ENCODE assay signal across 22 cellular contexts in genomic region chr13:114088234-114088633, GRCh38. TPM values are rescaled to one million over a fixed set of nuclear protein-coding genes. Genes with fewer than 3 reads are reported as not detected.
DNase-seq lines count a peak whose midpoint lies in the region; ATAC-seq and TF ChIP-seq lines count a peak whose summit lies in the region.
"Had no signal": no experiment of that assay in that cellular context is flagged by ENCODE, and none has a peak within 500 bp of the region (broad histone marks: within the 10 kb centered on the region; RNA-seq: fewer than 3 reads in every experiment).

No MANE protein-coding gene starts in this region.

- H3K4me3 Mint-ChIP-seq in activated naive CD8-positive, alpha-beta T cell, result no peak overlapping the region
- no peak overlapping the region for H3K4me3 Mint-ChIP-seq in activated naive CD8-positive, alpha-beta T cell treated with anti-CD3 and anti-CD28 coated beads, Interleukin-2, amount 50 U/mL, for 24 hours
- H3K4me3 Mint-ChIP-seq in IgD-negative memory B cell, result no peak overlapping the region
- H3K4me3 Mint-ChIP-seq: activated CD4-positive, alpha-beta memory T cell treated with anti-CD3 and anti-CD28 coated beads, Interleukin-2, amount 10 ng/mL, durations not matched to agents 7 days and 5 days; dendritic cell treated with granulocyte-macrophage colony-stimulating factor and Interleukin-4, amounts not matched to agents 40 ng/mL and 50 ng/mL, for 4 days; stimulated activated naive B cell treated with anti-CD40 and anti-IgM and Interleukin-4, amounts not matched to agents 10 μg/mL and 1 μg/mL and 100 μg/mL, for 72 hours; T-helper 2 cell treated with Interferon-gamma antibody and Interleukin-4, amounts not matched to agents 5 μg/mL and 100 μg/mL, for 36 hours had no signal

- DNase-seq in activated naive CD8-positive, alpha-beta T cell treated with anti-CD3 and anti-CD28 coated beads, Interleukin-2, amount 50 U/mL, for 24 hours, result no peak
- DNase-seq in foreskin fibroblast, result no peak
- DNase-seq in upper lobe of right lung, result peak; percentile 3
- DNase-seq in DMS114 treated with DMSO at 0.1 percent for 48 hours (lab: John Stamatoyannopoulos, UW; ENCODE audit: unreplicated experiment), result no peak
- DNase-seq in DMS153 (lab: John Stamatoyannopoulos, UW), result no peak
- DNase-seq: activated CD4-positive, alpha-beta memory T cell treated with anti-CD3 and anti-CD28 coated beads, Interleukin-2, amount 10 ng/mL, durations not matched to agents 7 days and 5 days; activated gamma-delta T cell; BE2C; caudate nucleus; left ventricle myocardium superior; NCI-H1436 treated with DMSO at 0.1 percent for 48 hours; SHP77 treated with DMSO at 0.1 percent for 48 hours; small intestine; stimulated activated naive B cell treated with anti-CD40 and anti-IgM and Interleukin-4, amounts not matched to agents 10 μg/mL and 1 μg/mL and 100 μg/mL, for 72 hours had no signal

- H3K9me3 ChIP-seq in upper lobe of right lung, result no peaks in the 10 kb centered on the region
- H3K9me3 ChIP-seq: BE2C, suprapubic skin had no signal

- no peak for ATAC-seq in activated naive CD8-positive, alpha-beta T cell treated with anti-CD3 and anti-CD28 coated beads, Interleukin-2, amount 50 U/mL, for 24 hours
- no peak for ATAC-seq in upper lobe of right lung
- ATAC-seq: esophagus mucosa; HCT116; left ventricle myocardium superior; Panc1; stimulated activated naive B cell treated with anti-CD40 and anti-IgM and Interleukin-4, amounts not matched to agents 10 μg/mL and 1 μg/mL and 100 μg/mL, for 72 hours had no signal

- intact Hi-C loops in upper lobe of right lung (cut with DNase I), result no loop called here

- no peaks in the 10 kb centered on the region for H3K36me3 ChIP-seq in upper lobe of right lung
- H3K36me3 ChIP-seq: BE2C, suprapubic skin had no signal

- H3K4me3 ChIP-seq in foreskin fibroblast (ENCODE audit: low read depth in 1 of 2, low read length in 2 of 2), result no peak overlapping the region
- no peak overlapping the region for H3K4me3 ChIP-seq in upper lobe of right lung
- H3K4me3 ChIP-seq: suprapubic skin had no signal

- no peak overlapping the region for H3K27ac ChIP-seq in upper lobe of right lung
- H3K27ac ChIP-seq: suprapubic skin had no signal

- H3K36me3 Mint-ChIP-seq in activated naive CD8-positive, alpha-beta T cell, result peaks cover 18% of the 10 kb centered on the region
- H3K36me3 Mint-ChIP-seq in activated naive CD8-positive, alpha-beta T cell treated with anti-CD3 and anti-CD28 coated beads, Interleukin-2, amount 50 U/mL, for 24 hours (ENCODE audit: low read depth), result peaks cover 22% of the 10 kb centered on the region
- peaks cover 4% of the 10 kb centered on the region for H3K36me3 Mint-ChIP-seq in IgD-negative memory B cell

- peaks cover 13% of the 10 kb centered on the region for H3K9me3 Mint-ChIP-seq in activated naive CD8-positive, alpha-beta T cell (ENCODE audit: low read depth)
- peaks cover 19% of the 10 kb centered on the region for H3K9me3 Mint-ChIP-seq in activated naive CD8-positive, alpha-beta T cell treated with anti-CD3 and anti-CD28 coated beads, Interleukin-2, amount 50 U/mL, for 24 hours
- H3K9me3 Mint-ChIP-seq in IgD-negative memory B cell, result peaks cover under 1 to 7% (median 7%) of the 10 kb centered on the region in 3 donors

- no peaks in the 10 kb centered on the region for H3K27me3 ChIP-seq in upper lobe of right lung
- H3K27me3 ChIP-seq: BE2C, suprapubic skin had no signal

- TF ChIP-seq CTCF in foreskin fibroblast (IDR thresholded peaks at IDR 0.05; ENCODE audit: low read depth, low read length), result peak; percentile 7
- no peak for TF ChIP-seq CTCF in upper lobe of right lung (IDR thresholded peaks at IDR 0.05)

- no peaks in the 10 kb centered on the region for H3K27me3 Mint-ChIP-seq in activated naive CD8-positive, alpha-beta T cell
- H3K27me3 Mint-ChIP-seq in activated naive CD8-positive, alpha-beta T cell treated with anti-CD3 and anti-CD28 coated beads, Interleukin-2, amount 50 U/mL, for 24 hours, result no peaks in the 10 kb centered on the region
- H3K27me3 Mint-ChIP-seq in IgD-negative memory B cell, result no peaks in the 10 kb centered on the region
- H3K27me3 Mint-ChIP-seq: activated CD4-positive, alpha-beta memory T cell treated with anti-CD3 and anti-CD28 coated beads, Interleukin-2, amount 10 ng/mL, durations not matched to agents 7 days and 5 days; dendritic cell treated with granulocyte-macrophage colony-stimulating factor and Interleukin-4, amounts not matched to agents 40 ng/mL and 50 ng/mL, for 4 days; stimulated activated naive B cell treated with anti-CD40 and anti-IgM and Interleukin-4, amounts not matched to agents 10 μg/mL and 1 μg/mL and 100 μg/mL, for 72 hours had no signal

- H3K4me1 Mint-ChIP-seq in activated naive CD8-positive, alpha-beta T cell (ENCODE audit: low read depth), result peaks cover 28% of the 10 kb centered on the region
- H3K4me1 Mint-ChIP-seq in activated naive CD8-positive, alpha-beta T cell treated with anti-CD3 and anti-CD28 coated beads, Interleukin-2, amount 50 U/mL, for 24 hours, result peaks cover 19% of the 10 kb centered on the region
- peaks cover 11 to 18% (median 17%) of the 10 kb centered on the region in 3 donors for H3K4me1 Mint-ChIP-seq in IgD-negative memory B cell

- peak overlapping the region; percentile 61 for H3K27ac Mint-ChIP-seq in activated naive CD8-positive, alpha-beta T cell
- H3K27ac Mint-ChIP-seq in activated naive CD8-positive, alpha-beta T cell treated with anti-CD3 and anti-CD28 coated beads, Interleukin-2, amount 50 U/mL, for 24 hours, result no peak overlapping the region
- H3K27ac Mint-ChIP-seq in IgD-negative memory B cell, result peak overlapping the region in 2 of 3 donors; percentile 19 to 46
- H3K27ac Mint-ChIP-seq: activated CD4-positive, alpha-beta memory T cell treated with anti-CD3 and anti-CD28 coated beads, Interleukin-2, amount 10 ng/mL, durations not matched to agents 7 days and 5 days; dendritic cell treated with granulocyte-macrophage colony-stimulating factor and Interleukin-4, amounts not matched to agents 40 ng/mL and 50 ng/mL, for 4 days; T-helper 2 cell treated with Interferon-gamma antibody and Interleukin-4, amounts not matched to agents 5 μg/mL and 100 μg/mL, for 36 hours had no signal

- H3K4me1 ChIP-seq in upper lobe of right lung, result no peaks in the 10 kb centered on the region
- H3K4me1 ChIP-seq: BE2C, suprapubic skin had no signal

RNA-seq across cellular contexts. Expression of gene RASA3, which starts 44.2 kb away (rescaled TPM):
- 52.8 TPM for polyA plus RNA-seq in IgD-negative memory B cell
- total RNA-seq in upper lobe of right lung, result 17.3 TPM
